In genomic region chr11:128180446-128181089, GRCh38 we compare ENCODE assay signal across 1 cellular context.
A peak's percentile ranks its signal among the peaks of the same experiment; 100 is the strongest.
TF ChIP-seq lines count a peak whose summit lies in the region.

No MANE protein-coding gene starts in this region.

TF ChIP-seq in IMR-90, 13 proteins besides CTCF, POLR2A, EP300 and RAD21:
- TF ChIP-seq ELK1 (IDR thresholded peaks at IDR 0.05; ENCODE audit: borderline replicate concordance, low read depth, low read length) (no peak), MXI1 (IDR thresholded peaks at IDR 0.05; ENCODE audit: borderline replicate concordance, low read depth, low read length) (no peak), MAFK (IDR thresholded peaks at IDR 0.05; ENCODE audit: low read depth, low read length) (peak; percentile 74), USF2 (IDR thresholded peaks at IDR 0.05; ENCODE audit: low read depth, low read length) (no peak), SMC3 (IDR thresholded peaks at IDR 0.05; ENCODE audit: low read depth, low read length) (no peak), FOS (IDR thresholded peaks at IDR 0.05; ENCODE audit: low read depth, low read length) (peak; percentile 69; the same call in 1 of the 2 replicates), RCOR1 (IDR thresholded peaks at IDR 0.05; ENCODE audit: insufficient replicate concordance, low read length) (no peak), CEBPB (IDR thresholded peaks at IDR 0.05; ENCODE audit: low read depth, low read length) (peak; percentile 39; the same call in 1 of the 2 replicates), BHLHE40 (IDR thresholded peaks at IDR 0.05; ENCODE audit: low read depth, low read length) (peak; percentile 32; the same call in 1 of the 2 replicates), RFX5 (IDR thresholded peaks at IDR 0.05; ENCODE audit: low read depth, low read length) (no peak), MAZ (IDR thresholded peaks at IDR 0.05; ENCODE audit: borderline replicate concordance, low read depth, low read length) (no peak), NFE2L2 (IDR thresholded peaks at IDR 0.05; ENCODE audit: low read depth, low read length) (no peak), CHD1 (IDR thresholded peaks at IDR 0.05; ENCODE audit: low read depth, low read length) (no peak)
